ENCODE assay signal across 13 cellular contexts in genomic region chr1:65688848-65689247, GRCh38.
"Had no signal": no experiment of that assay in that cellular context is flagged by ENCODE, and none has a peak within 500 bp of the region (broad histone marks: within the 10 kb centered on the region; RNA-seq: fewer than 3 reads in every experiment).

No MANE protein-coding gene starts in this region.

- H3K36me3 ChIP-seq: breast epithelium, pancreas had no signal

- H3K9me3 ChIP-seq: breast epithelium, pancreas had no signal

- H3K27me3 ChIP-seq: breast epithelium, pancreas had no signal

- H3K4me1 ChIP-seq: pancreas had no signal

- DNase-seq: activated CD4-positive, alpha-beta T cell treated with anti-CD3 and anti-CD28 coated beads for 1 hour; activated effector memory CD4-positive, alpha-beta T cell treated with anti-CD3 and anti-CD28 coated beads, Interleukin-2, amount 50 U/mL, for 16 hours; activated naive CD4-positive, alpha-beta T cell treated with anti-CD3 and anti-CD28 coated beads, Interleukin-2, amount 50 U/mL, for 16 hours; activated T-cell treated with anti-CD3 and anti-CD28 coated beads, Interleukin-2, amount 50 U/mL, for 72 hours; effector CD8-positive, alpha-beta T cell; left cardiac atrium; natural killer cell; pancreas; stimulated activated naive B cell treated with anti-CD40 and anti-IgM and Interleukin-4, amounts not matched to agents 10 μg/mL and 1 μg/mL and 100 μg/mL, for 72 hours; T-helper 1 cell; T-helper 9 cell had no signal

- ATAC-seq: activated T-cell treated with anti-CD3 and anti-CD28 coated beads, Interleukin-2, amount 50 U/mL, for 72 hours; esophagus mucosa; natural killer cell; stimulated activated naive B cell treated with anti-CD40 and anti-IgM and Interleukin-4, amounts not matched to agents 10 μg/mL and 1 μg/mL and 100 μg/mL, for 72 hours had no signal

- H3K4me3 ChIP-seq: breast epithelium, pancreas had no signal

- H3K27ac ChIP-seq: breast epithelium, pancreas had no signal
